In genomic region chr20:25006431-25007167, GRCh38 we compare ENCODE assay signal across 1 cellular context.
TF ChIP-seq lines count a peak whose summit lies in the region.

No MANE protein-coding gene starts in this region.

TF ChIP-seq in GM12878, 131 proteins besides CTCF, POLR2A, EP300 and RAD21:
- TF ChIP-seq LARP7 (IDR thresholded peaks at IDR 0.05), result no peak
